ENCODE assay signal across 1 cellular context in genomic region chr12:119302334-119303132, GRCh38.
TF ChIP-seq lines count a peak whose summit lies in the region.

No MANE protein-coding gene starts in this region.

TF ChIP-seq in H1, 55 proteins besides CTCF, POLR2A, EP300 and RAD21 (continued from another document):
- TF ChIP-seq, protein P1, sequence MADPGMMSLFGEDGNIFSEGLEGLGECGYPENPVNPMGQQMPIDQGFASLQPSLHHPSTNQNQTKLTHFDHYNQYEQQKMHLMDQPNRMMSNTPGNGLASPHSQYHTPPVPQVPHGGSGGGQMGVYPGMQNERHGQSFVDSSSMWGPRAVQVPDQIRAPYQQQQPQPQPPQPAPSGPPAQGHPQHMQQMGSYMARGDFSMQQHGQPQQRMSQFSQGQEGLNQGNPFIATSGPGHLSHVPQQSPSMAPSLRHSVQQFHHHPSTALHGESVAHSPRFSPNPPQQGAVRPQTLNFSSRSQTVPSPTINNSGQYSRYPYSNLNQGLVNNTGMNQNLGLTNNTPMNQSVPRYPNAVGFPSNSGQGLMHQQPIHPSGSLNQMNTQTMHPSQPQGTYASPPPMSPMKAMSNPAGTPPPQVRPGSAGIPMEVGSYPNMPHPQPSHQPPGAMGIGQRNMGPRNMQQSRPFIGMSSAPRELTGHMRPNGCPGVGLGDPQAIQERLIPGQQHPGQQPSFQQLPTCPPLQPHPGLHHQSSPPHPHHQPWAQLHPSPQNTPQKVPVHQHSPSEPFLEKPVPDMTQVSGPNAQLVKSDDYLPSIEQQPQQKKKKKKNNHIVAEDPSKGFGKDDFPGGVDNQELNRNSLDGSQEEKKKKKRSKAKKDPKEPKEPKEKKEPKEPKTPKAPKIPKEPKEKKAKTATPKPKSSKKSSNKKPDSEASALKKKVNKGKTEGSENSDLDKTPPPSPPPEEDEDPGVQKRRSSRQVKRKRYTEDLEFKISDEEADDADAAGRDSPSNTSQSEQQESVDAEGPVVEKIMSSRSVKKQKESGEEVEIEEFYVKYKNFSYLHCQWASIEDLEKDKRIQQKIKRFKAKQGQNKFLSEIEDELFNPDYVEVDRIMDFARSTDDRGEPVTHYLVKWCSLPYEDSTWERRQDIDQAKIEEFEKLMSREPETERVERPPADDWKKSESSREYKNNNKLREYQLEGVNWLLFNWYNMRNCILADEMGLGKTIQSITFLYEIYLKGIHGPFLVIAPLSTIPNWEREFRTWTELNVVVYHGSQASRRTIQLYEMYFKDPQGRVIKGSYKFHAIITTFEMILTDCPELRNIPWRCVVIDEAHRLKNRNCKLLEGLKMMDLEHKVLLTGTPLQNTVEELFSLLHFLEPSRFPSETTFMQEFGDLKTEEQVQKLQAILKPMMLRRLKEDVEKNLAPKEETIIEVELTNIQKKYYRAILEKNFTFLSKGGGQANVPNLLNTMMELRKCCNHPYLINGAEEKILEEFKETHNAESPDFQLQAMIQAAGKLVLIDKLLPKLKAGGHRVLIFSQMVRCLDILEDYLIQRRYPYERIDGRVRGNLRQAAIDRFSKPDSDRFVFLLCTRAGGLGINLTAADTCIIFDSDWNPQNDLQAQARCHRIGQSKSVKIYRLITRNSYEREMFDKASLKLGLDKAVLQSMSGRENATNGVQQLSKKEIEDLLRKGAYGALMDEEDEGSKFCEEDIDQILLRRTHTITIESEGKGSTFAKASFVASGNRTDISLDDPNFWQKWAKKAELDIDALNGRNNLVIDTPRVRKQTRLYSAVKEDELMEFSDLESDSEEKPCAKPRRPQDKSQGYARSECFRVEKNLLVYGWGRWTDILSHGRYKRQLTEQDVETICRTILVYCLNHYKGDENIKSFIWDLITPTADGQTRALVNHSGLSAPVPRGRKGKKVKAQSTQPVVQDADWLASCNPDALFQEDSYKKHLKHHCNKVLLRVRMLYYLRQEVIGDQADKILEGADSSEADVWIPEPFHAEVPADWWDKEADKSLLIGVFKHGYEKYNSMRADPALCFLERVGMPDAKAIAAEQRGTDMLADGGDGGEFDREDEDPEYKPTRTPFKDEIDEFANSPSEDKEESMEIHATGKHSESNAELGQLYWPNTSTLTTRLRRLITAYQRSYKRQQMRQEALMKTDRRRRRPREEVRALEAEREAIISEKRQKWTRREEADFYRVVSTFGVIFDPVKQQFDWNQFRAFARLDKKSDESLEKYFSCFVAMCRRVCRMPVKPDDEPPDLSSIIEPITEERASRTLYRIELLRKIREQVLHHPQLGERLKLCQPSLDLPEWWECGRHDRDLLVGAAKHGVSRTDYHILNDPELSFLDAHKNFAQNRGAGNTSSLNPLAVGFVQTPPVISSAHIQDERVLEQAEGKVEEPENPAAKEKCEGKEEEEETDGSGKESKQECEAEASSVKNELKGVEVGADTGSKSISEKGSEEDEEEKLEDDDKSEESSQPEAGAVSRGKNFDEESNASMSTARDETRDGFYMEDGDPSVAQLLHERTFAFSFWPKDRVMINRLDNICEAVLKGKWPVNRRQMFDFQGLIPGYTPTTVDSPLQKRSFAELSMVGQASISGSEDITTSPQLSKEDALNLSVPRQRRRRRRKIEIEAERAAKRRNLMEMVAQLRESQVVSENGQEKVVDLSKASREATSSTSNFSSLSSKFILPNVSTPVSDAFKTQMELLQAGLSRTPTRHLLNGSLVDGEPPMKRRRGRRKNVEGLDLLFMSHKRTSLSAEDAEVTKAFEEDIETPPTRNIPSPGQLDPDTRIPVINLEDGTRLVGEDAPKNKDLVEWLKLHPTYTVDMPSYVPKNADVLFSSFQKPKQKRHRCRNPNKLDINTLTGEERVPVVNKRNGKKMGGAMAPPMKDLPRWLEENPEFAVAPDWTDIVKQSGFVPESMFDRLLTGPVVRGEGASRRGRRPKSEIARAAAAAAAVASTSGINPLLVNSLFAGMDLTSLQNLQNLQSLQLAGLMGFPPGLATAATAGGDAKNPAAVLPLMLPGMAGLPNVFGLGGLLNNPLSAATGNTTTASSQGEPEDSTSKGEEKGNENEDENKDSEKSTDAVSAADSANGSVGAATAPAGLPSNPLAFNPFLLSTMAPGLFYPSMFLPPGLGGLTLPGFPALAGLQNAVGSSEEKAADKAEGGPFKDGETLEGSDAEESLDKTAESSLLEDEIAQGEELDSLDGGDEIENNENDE (IDR thresholded peaks at IDR 0.05; ENCODE audit: insufficient replicate concordance, low read length) = no peak
- TF ChIP-seq SRF (IDR thresholded peaks at IDR 0.05; ENCODE audit: low read depth, low read length) (no peak), RNF2 (IDR thresholded peaks at IDR 0.05; ENCODE audit: borderline replicate concordance, low read depth, low read length, missing control alignments, poor library complexity, severe bottlenecking) (no peak), E2F6 (IDR thresholded peaks at IDR 0.05) (no peak), SP4 (IDR thresholded peaks at IDR 0.05; ENCODE audit: low read length) (no peak), CHD2 (IDR thresholded peaks at IDR 0.05; ENCODE audit: low read length) (no peak), POU5F1 (IDR thresholded peaks at IDR 0.05; ENCODE audit: low read depth, low read length) (no peak), NRF1 (IDR thresholded peaks at IDR 0.05; ENCODE audit: low read depth, low read length) (no peak), KDM4A (IDR thresholded peaks at IDR 0.05; ENCODE audit: low read depth, low read length, severe bottlenecking) (no peak)
